Comparison of ENCODE assay signal across 12 cellular contexts in genomic region chr12:47782372-47782770, GRCh38. TPM values are rescaled to one million over a fixed set of nuclear protein-coding genes. Genes with fewer than 3 reads are reported as not detected.
DNase-seq lines count a peak whose midpoint lies in the region; ATAC-seq and TF ChIP-seq lines count a peak whose summit lies in the region.
"Had no signal": no experiment of that assay in that cellular context is flagged by ENCODE, and none has a peak within 500 bp of the region (broad histone marks: within the 10 kb centered on the region; RNA-seq: fewer than 3 reads in every experiment).

No MANE protein-coding gene starts in this region.

- peaks cover 50% of the 10 kb centered on the region for H3K36me3 Mint-ChIP-seq in CD8-positive, alpha-beta T cell
- H3K36me3 Mint-ChIP-seq in nephron progenitor cell (ENCODE audit: low read depth), result peaks cover 26% of the 10 kb centered on the region

- POLR2A ChIA-PET in CD8-positive, alpha-beta T cell (lab: Charles Lee), result interaction anchor here (1.6 to 2.9 kb wide), 2 partner anchors 41 to 56 kb away, joined by 3 to 10 read pairs; no protein-coding TSS in a partner anchor

- no peak overlapping the region for H3K4me2 ChIP-seq in osteoblast (ENCODE audit: insufficient read depth, low read length)
- H3K4me2 ChIP-seq: KMS-11 had no signal

- no peak overlapping the region for H3K4me3 Mint-ChIP-seq in CD8-positive, alpha-beta T cell
- no peak overlapping the region for H3K4me3 Mint-ChIP-seq in nephron progenitor cell

- no peaks in the 10 kb centered on the region for H3K27me3 Mint-ChIP-seq in CD8-positive, alpha-beta T cell (ENCODE audit: low read depth)
- H3K27me3 Mint-ChIP-seq in nephron progenitor cell (ENCODE audit: low read depth, poor library complexity), result peaks cover 8% of the 10 kb centered on the region

- H3K27ac ChIP-seq in CD8-positive, alpha-beta T cell (ENCODE audit: low read depth, low read length), result no peak overlapping the region
- H3K27ac ChIP-seq in VCaP (peak overlapping the region; percentile 18; the same call in 1 of the 2 replicates), dorsolateral prefrontal cortex (peak overlapping the region; percentile 51 to 100 (median 99)), osteoblast (ENCODE audit: low read depth, low read length) (no peak overlapping the region)
- H3K27ac ChIP-seq: KMS-11, parathyroid adenoma had no signal

- peaks cover 31% of the 10 kb centered on the region for H3K36me3 ChIP-seq in CD8-positive, alpha-beta T cell (ENCODE audit: insufficient read depth, low read length)
- H3K36me3 ChIP-seq in osteoblast (ENCODE audit: insufficient read depth, low read length), result peaks cover 54% of the 10 kb centered on the region

- H3K9me3 Mint-ChIP-seq in CD8-positive, alpha-beta T cell, result no peaks in the 10 kb centered on the region
- no peaks in the 10 kb centered on the region for H3K9me3 Mint-ChIP-seq in nephron progenitor cell

- H3K4me1 ChIP-seq in CD8-positive, alpha-beta T cell (ENCODE audit: insufficient read depth, low read length), result peaks cover 8% of the 10 kb centered on the region
- peaks cover 11% of the 10 kb centered on the region for H3K4me1 ChIP-seq in osteoblast (ENCODE audit: insufficient read depth, low read length)

- CTCF ChIA-PET in CD8-positive, alpha-beta T cell (lab: Charles Lee), result interaction anchor here (0.7 to 18.8 kb wide), 9 partner anchors 9 to 68 kb away, joined by 3 to 500 read pairs (median 5); partner anchors contain the start of gene SLC48A1

- intact Hi-C loops in CD8-positive, alpha-beta T cell (cut with DNase I, micrococcal nuclease), result no loop called here
- intact Hi-C loops in dorsolateral prefrontal cortex (cut with DNase I), result loop anchor here in 1 of 2 donors (5.0 kb wide), 2 partner anchors 40 to 130 kb away; no protein-coding TSS in a partner anchor

- H3K79me2 ChIP-seq in osteoblast (ENCODE audit: insufficient read depth, low read length), result peaks cover 3% of the 10 kb centered on the region

- peaks cover 10% of the 10 kb centered on the region for H4K20me1 ChIP-seq in osteoblast (ENCODE audit: insufficient read depth, low read length)

- H3K4me3 ChIP-seq in CD8-positive, alpha-beta T cell (ENCODE audit: low read depth, low read length), result no peak overlapping the region
- H3K4me3 ChIP-seq in dorsolateral prefrontal cortex (peak overlapping the region in 1 of 59 donors; percentile 16), osteoblast (ENCODE audit: insufficient read depth, low read length) (no peak overlapping the region)

- ATAC-seq in CD8-positive, alpha-beta T cell, result no peak
- ATAC-seq in HG02970 (IDR thresholded peaks at IDR 0.05; ENCODE audit: low FRiP score, unreplicated experiment), result no peak

- H3K27ac Mint-ChIP-seq in CD8-positive, alpha-beta T cell, result peak overlapping the region; percentile 79
- peak overlapping the region; percentile 58 for H3K27ac Mint-ChIP-seq in nephron progenitor cell

- peaks cover 11% of the 10 kb centered on the region for H3K4me1 Mint-ChIP-seq in CD8-positive, alpha-beta T cell (ENCODE audit: low read depth)
- H3K4me1 Mint-ChIP-seq in nephron progenitor cell, result peaks cover 12% of the 10 kb centered on the region

- TF ChIP-seq CTCF in CD8-positive, alpha-beta T cell (IDR thresholded peaks at IDR 0.05), result no peak
- no peak for TF ChIP-seq CTCF in VCaP (conservative IDR thresholded peaks at IDR 0.05)
- TF ChIP-seq CTCF in dorsolateral prefrontal cortex (IDR thresholded peaks at IDR 0.05 in 54 of 56, conservative IDR thresholded peaks at IDR 0.05 in 2 of 56; ENCODE audit: low read depth in 1 of 56, partially characterized antibody in 56 of 56), result peak in 8 of 56 donors; percentile 8 to 17 (median 11)
- no peak for TF ChIP-seq CTCF in nephron progenitor cell (IDR thresholded peaks at IDR 0.05)
- no peak for TF ChIP-seq CTCF in osteoblast (IDR thresholded peaks at IDR 0.05; ENCODE audit: extremely low read depth, low read depth, low read length)

- H3K9me3 ChIP-seq in CD8-positive, alpha-beta T cell (ENCODE audit: low read length), result no peaks in the 10 kb centered on the region
- H3K9me3 ChIP-seq in osteoblast (ENCODE audit: low read depth, low read length), result no peaks in the 10 kb centered on the region

- H3K27me3 ChIP-seq in CD8-positive, alpha-beta T cell (ENCODE audit: insufficient read depth, low read length), result no peaks in the 10 kb centered on the region
- no peaks in the 10 kb centered on the region for H3K27me3 ChIP-seq in dorsolateral prefrontal cortex
- H3K27me3 ChIP-seq in osteoblast (ENCODE audit: insufficient read depth, low read length), result no peaks in the 10 kb centered on the region

- no peak for DNase-seq in CD8-positive, alpha-beta T cell
- DNase-seq in dorsolateral prefrontal cortex, result peak in 1 of 10 donors; percentile 41
- no peak for DNase-seq in nephron progenitor cell
- DNase-seq in NK-92 (lab: John Stamatoyannopoulos, UW; ENCODE audit: unreplicated experiment), result no peak
- DNase-seq in osteoblast (ENCODE audit: insufficient read length, low spot score, missing footprints), result no peak
- DNase-seq in cerebellar cortex (ENCODE audit: low spot score), result no peak
- DNase-seq: kidney glomerular epithelial cell had no signal

- H2AFZ ChIP-seq in osteoblast (ENCODE audit: low read length), result no peak overlapping the region
- H2AFZ ChIP-seq: parathyroid adenoma had no signal

RNA-seq across cellular contexts. Expression of gene SLC48A1, which starts 9.3 kb away (rescaled TPM):
- 1 to 10 TPM; 4.3 to 5.5 TPM for total RNA-seq in CD8-positive, alpha-beta T cell
- total RNA-seq in dorsolateral prefrontal cortex, result 100 to 1,000 TPM in 84 of 120 experiments, 10 to 100 TPM in 36; 71.9 to 264 (median 114) TPM
- 18.0 and 19.2 TPM in 2 replicates for total RNA-seq in osteoblast

RNA-seq across cellular contexts. Expression of gene RAPGEF3, which starts 23.7 kb away (rescaled TPM):
- under 1 TPM; 0.14 to 0.25 TPM for total RNA-seq in CD8-positive, alpha-beta T cell
- total RNA-seq in dorsolateral prefrontal cortex (100 to 1,000 TPM in 51 of 120 experiments, 10 to 100 TPM in 69; 33.3 to 206 (median 93.7) TPM), osteoblast (3.5 and 4.3 TPM in 2 replicates)

RNA-seq across cellular contexts. Expression of gene HDAC7, which starts 37.3 kb away (rescaled TPM):
- 10 to 100 TPM; 87.3 to 91.4 TPM for total RNA-seq in CD8-positive, alpha-beta T cell
- 10 to 100 TPM; 25.9 to 77.6 (median 46.8) TPM for total RNA-seq in dorsolateral prefrontal cortex
- total RNA-seq in osteoblast, result 39.8 and 41.3 TPM in 2 replicates

RNA-seq across cellular contexts. Expression of gene ENDOU, which starts 57.1 kb away (rescaled TPM):
- total RNA-seq in CD8-positive, alpha-beta T cell, result under 1 TPM in 1 of 2 experiments, not detected in 1; 0.22 TPM
- total RNA-seq in dorsolateral prefrontal cortex (1 to 10 TPM in 111 of 120 experiments, under 1 TPM in 9; 0.65 to 4.5 (median 2.0) TPM), osteoblast (not detected in 2 replicates)
- total RNA-seq: cerebellum had no signal

Comparison
In these comparisons a context has a peak if more than half of its experiments do, and no peak if none do; other contexts are left out.
1. H3K27ac ChIP-seq: peak in VCaP (single experiment) and dorsolateral prefrontal cortex (59 of 59); none in CD8-positive, alpha-beta T cell (single experiment) and osteoblast (single experiment).